Comparison of ENCODE assay signal across 28 cellular contexts in genomic region chr7:155840909-155841308, GRCh38. TPM values are rescaled to one million over a fixed set of nuclear protein-coding genes. Genes with fewer than 3 reads are reported as not detected.
"Had no signal": no experiment of that assay in that cellular context is flagged by ENCODE, and none has a peak within 500 bp of the region (broad histone marks: within the 10 kb centered on the region; RNA-seq: fewer than 3 reads in every experiment).

No MANE protein-coding gene starts in this region.

- ATAC-seq: mucosa of descending colon; naive thymus-derived CD4-positive, alpha-beta T cell; natural killer cell treated with Interleukin-12 subunit alpha and Interleukin-12 subunit beta and Interleukin-15 and Interleukin-18, amount 100 ng/mL, for 72 hours; right cardiac atrium; stimulated activated naive B cell treated with anti-CD40 and anti-IgM and Interleukin-4, amounts not matched to agents 10 μg/mL and 1 μg/mL and 100 μg/mL, for 72 hours; stimulated activated naive CD8-positive, alpha-beta T cell treated with anti-CD3 and anti-CD28 coated beads, Interleukin-15, Interleukin-2, amounts not matched to agents 100 U/mL and 50 U/mL, for 24 hours had no signal

- H3K79me2 ChIP-seq: hepatocyte had no signal

- H3K4me3 Mint-ChIP-seq: naive thymus-derived CD4-positive, alpha-beta T cell; natural killer cell treated with Interleukin-12 subunit alpha and Interleukin-12 subunit beta and Interleukin-15 and Interleukin-18, amount 100 ng/mL, for 72 hours; stimulated activated naive B cell treated with anti-CD40 and anti-IgM and Interleukin-4, amounts not matched to agents 10 μg/mL and 1 μg/mL and 100 μg/mL, for 72 hours had no signal

- H3K27me3 ChIP-seq: hepatocyte, ovary, testis, thyroid gland, upper lobe of left lung had no signal

- DNase-seq: islet precursor cell; left ventricle myocardium inferior; mesendoderm; midbrain; mucosa of descending colon; naive thymus-derived CD4-positive, alpha-beta T cell; retina; right cardiac atrium; stimulated activated CD4-positive, alpha-beta T cell treated with anti-CD3 and anti-CD28 coated beads, Interleukin-12 subunit alpha, Interleukin-12 subunit beta, amount 100 ng/mL, for 4 hours; stimulated activated CD4-positive, alpha-beta T cell treated with anti-CD3 and anti-CD28 coated beads, Interleukin-15, amount 100 ng/mL, for 24 hours; stimulated activated CD4-positive, alpha-beta T cell treated with anti-CD3 and anti-CD28 coated beads, Interleukin-2, amount 100 ng/mL, for 24 hours; stimulated activated CD4-positive, alpha-beta T cell treated with anti-CD3 and anti-CD28 coated beads, Interleukin-4, amount 100 ng/mL, for 1 hour; stimulated activated naive B cell treated with anti-CD40 and anti-IgM and Interleukin-4, amounts not matched to agents 10 μg/mL and 1 μg/mL and 100 μg/mL, for 72 hours; stimulated activated naive CD8-positive, alpha-beta T cell treated with anti-CD3 and anti-CD28 coated beads, Interleukin-15, Interleukin-2, amounts not matched to agents 100 U/mL and 50 U/mL, for 24 hours; stomach; testis; thyroid gland; transverse colon; upper lobe of left lung had no signal

- H3K4me3 ChIP-seq: hepatocyte, left ventricle myocardium inferior, lung, mucosa of descending colon, ovary, prostate gland, smooth muscle cell, stomach, testis, thyroid gland, transverse colon, upper lobe of left lung had no signal

- H3K9me3 ChIP-seq: left ventricle myocardium inferior, mucosa of descending colon, ovary, prostate gland, stomach, testis, thyroid gland, transverse colon, upper lobe of left lung had no signal

- H3K36me3 ChIP-seq: left ventricle myocardium inferior, ovary, prostate gland, stomach, thyroid gland, transverse colon, upper lobe of left lung had no signal

- H3K4me1 Mint-ChIP-seq: naive thymus-derived CD4-positive, alpha-beta T cell; stimulated activated naive B cell treated with anti-CD40 and anti-IgM and Interleukin-4, amounts not matched to agents 10 μg/mL and 1 μg/mL and 100 μg/mL, for 72 hours had no signal

- H3K4me1 ChIP-seq: left ventricle myocardium inferior, prostate gland, testis, thyroid gland had no signal

- H2AFZ ChIP-seq: hepatocyte had no signal

- H3K27ac Mint-ChIP-seq: naive thymus-derived CD4-positive, alpha-beta T cell; natural killer cell treated with Interleukin-12 subunit alpha and Interleukin-12 subunit beta and Interleukin-15 and Interleukin-18, amount 100 ng/mL, for 72 hours; stimulated activated naive B cell treated with anti-CD40 and anti-IgM and Interleukin-4, amounts not matched to agents 10 μg/mL and 1 μg/mL and 100 μg/mL, for 72 hours had no signal

- H3K27ac ChIP-seq: hepatocyte, left ventricle myocardium inferior, ovary, prostate gland, stomach, testis, thyroid gland, transverse colon, upper lobe of left lung had no signal

- H3K9me3 Mint-ChIP-seq: naive thymus-derived CD4-positive, alpha-beta T cell; natural killer cell treated with Interleukin-12 subunit alpha and Interleukin-12 subunit beta and Interleukin-15 and Interleukin-18, amount 100 ng/mL, for 72 hours; stimulated activated naive B cell treated with anti-CD40 and anti-IgM and Interleukin-4, amounts not matched to agents 10 μg/mL and 1 μg/mL and 100 μg/mL, for 72 hours had no signal

- H3K36me3 Mint-ChIP-seq: naive thymus-derived CD4-positive, alpha-beta T cell; natural killer cell treated with Interleukin-12 subunit alpha and Interleukin-12 subunit beta and Interleukin-15 and Interleukin-18, amount 100 ng/mL, for 72 hours; stimulated activated naive B cell treated with anti-CD40 and anti-IgM and Interleukin-4, amounts not matched to agents 10 μg/mL and 1 μg/mL and 100 μg/mL, for 72 hours had no signal

- H3K4me2 ChIP-seq: hepatocyte, smooth muscle cell had no signal

RNA-seq across cellular contexts. Expression of gene SHH, which starts 28.6 kb away (rescaled TPM):
- total RNA-seq: left ventricle myocardium inferior; lower leg skin; naive thymus-derived CD4-positive, alpha-beta T cell; natural killer cell treated with Interleukin-12 subunit alpha and Interleukin-12 subunit beta and Interleukin-15 and Interleukin-18, amount 100 ng/mL, for 72 hours; omental fat pad; right cardiac atrium; skeletal muscle tissue; smooth muscle cell; thyroid gland had no signal
- polyA plus RNA-seq: naive thymus-derived CD4-positive, alpha-beta T cell; ovary; right cardiac atrium; smooth muscle cell had no signal
